Comparison of ENCODE assay signal across 1 cellular context in the genomic region with DNA sequence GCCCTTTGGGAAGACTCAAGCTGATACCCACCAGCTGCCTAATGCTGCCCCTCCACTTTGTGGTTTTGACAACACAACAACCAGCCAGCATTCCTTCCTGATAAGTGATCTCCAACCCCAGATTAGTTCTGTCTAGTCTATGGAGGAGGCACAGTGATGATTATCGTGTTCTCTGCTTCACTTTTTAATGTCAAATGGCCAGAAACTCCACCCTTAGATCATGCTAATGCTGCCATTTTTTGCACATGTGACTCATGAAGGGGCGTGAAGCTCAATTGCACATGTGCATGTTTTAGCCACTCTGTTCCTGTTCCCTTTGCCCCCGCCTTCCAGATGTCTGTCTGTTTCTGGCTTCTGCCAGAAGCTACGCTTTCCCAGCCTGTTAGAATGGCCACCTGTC.
TF ChIP-seq lines count a peak whose summit lies in the region.

No MANE protein-coding gene starts in this region.

TF ChIP-seq in SK-N-SH treated with all-trans-retinoic acid at 6 μM for 48 hours, 23 proteins besides CTCF, POLR2A, EP300 and RAD21 (continued from another document):
- TF ChIP-seq, protein P1, sequence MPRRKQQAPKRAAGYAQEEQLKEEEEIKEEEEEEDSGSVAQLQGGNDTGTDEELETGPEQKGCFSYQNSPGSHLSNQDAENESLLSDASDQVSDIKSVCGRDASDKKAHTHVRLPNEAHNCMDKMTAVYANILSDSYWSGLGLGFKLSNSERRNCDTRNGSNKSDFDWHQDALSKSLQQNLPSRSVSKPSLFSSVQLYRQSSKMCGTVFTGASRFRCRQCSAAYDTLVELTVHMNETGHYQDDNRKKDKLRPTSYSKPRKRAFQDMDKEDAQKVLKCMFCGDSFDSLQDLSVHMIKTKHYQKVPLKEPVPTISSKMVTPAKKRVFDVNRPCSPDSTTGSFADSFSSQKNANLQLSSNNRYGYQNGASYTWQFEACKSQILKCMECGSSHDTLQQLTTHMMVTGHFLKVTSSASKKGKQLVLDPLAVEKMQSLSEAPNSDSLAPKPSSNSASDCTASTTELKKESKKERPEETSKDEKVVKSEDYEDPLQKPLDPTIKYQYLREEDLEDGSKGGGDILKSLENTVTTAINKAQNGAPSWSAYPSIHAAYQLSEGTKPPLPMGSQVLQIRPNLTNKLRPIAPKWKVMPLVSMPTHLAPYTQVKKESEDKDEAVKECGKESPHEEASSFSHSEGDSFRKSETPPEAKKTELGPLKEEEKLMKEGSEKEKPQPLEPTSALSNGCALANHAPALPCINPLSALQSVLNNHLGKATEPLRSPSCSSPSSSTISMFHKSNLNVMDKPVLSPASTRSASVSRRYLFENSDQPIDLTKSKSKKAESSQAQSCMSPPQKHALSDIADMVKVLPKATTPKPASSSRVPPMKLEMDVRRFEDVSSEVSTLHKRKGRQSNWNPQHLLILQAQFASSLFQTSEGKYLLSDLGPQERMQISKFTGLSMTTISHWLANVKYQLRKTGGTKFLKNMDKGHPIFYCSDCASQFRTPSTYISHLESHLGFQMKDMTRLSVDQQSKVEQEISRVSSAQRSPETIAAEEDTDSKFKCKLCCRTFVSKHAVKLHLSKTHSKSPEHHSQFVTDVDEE (CRISPR knock-in tag; IDR thresholded peaks at IDR 0.05), result no peak
